Comparison of ENCODE assay signal across 8 cellular contexts in genomic region chr12:14769462-14769836, GRCh38. TPM values are rescaled to one million over a fixed set of nuclear protein-coding genes. Genes with fewer than 3 reads are reported as not detected.
A peak's percentile ranks its signal among the peaks of the same experiment; 100 is the strongest.
DNase-seq lines count a peak whose midpoint lies in the region; ATAC-seq and TF ChIP-seq lines count a peak whose summit lies in the region.

No MANE protein-coding gene starts in this region.

- no peaks in the 10 kb centered on the region for H3K36me3 ChIP-seq in subcutaneous abdominal adipose tissue (ENCODE audit: control insufficient read depth in 5 of 5, insufficient read depth in 5 of 5, low read length in 5 of 5)

- H3K9ac ChIP-seq in subcutaneous abdominal adipose tissue (ENCODE audit: low read length in 5 of 5) = peak overlapping the region; percentile 73 to 93 (median 82)

- no peak for DNase-seq in Jurkat, Clone E6-1 (ENCODE audit: low read depth, low spot score)
- DNase-seq in astrocyte of the hippocampus (ENCODE audit: low read depth, low spot score) = peak; percentile 55
- no peak for DNase-seq in NCI-H1092 (lab: John Stamatoyannopoulos, UW)

- H3K27ac ChIP-seq in 22Rv1 (peak overlapping the region; percentile 97), layer of hippocampus (ENCODE audit: low read depth, low read length) (peak overlapping the region; percentile 72), subcutaneous abdominal adipose tissue (ENCODE audit: low read depth, low read length) (peak overlapping the region; percentile 95)

- H3K4me1 ChIP-seq in subcutaneous abdominal adipose tissue (ENCODE audit: control insufficient read depth in 5 of 5, insufficient read depth in 5 of 5, low read length in 5 of 5) = peaks cover 0 to 35% (median 22%) of the 10 kb centered on the region in 5 donors

- H3K4me3 ChIP-seq in GM12875 (ENCODE audit: low read depth, low read length) (peak overlapping the region; percentile 81), subcutaneous abdominal adipose tissue (ENCODE audit: low read depth in 1 of 5, low read length in 5 of 5) (peak overlapping the region; percentile 89 to 98 (median 96))
- H3K4me3 ChIP-seq in Jurkat, Clone E6-1 (ENCODE audit: low read length) = peak overlapping the region; percentile 94

- H3K27me3 ChIP-seq in layer of hippocampus (ENCODE audit: control insufficient read depth, insufficient read depth, low read length) (no peaks in the 10 kb centered on the region), subcutaneous abdominal adipose tissue (ENCODE audit: control insufficient read depth in 5 of 5, insufficient read depth in 4 of 5, low read length in 5 of 5) (no peaks in the 10 kb centered on the region)

- H3K9me3 ChIP-seq in subcutaneous abdominal adipose tissue (ENCODE audit: control insufficient read depth in 5 of 5, low read length in 5 of 5) = peaks cover 0 to 11% (median 3%) of the 10 kb centered on the region in 5 donors

- ATAC-seq in HG02973 (IDR thresholded peaks at IDR 0.05; ENCODE audit: unreplicated experiment) = no peak

- TF ChIP-seq CTCF in 22Rv1 (IDR thresholded peaks at IDR 0.05) (no peak), GM12875 (IDR thresholded peaks at IDR 0.05; ENCODE audit: borderline replicate concordance, insufficient read depth, low read depth, low read length) (0 out of 2 replicates have a peak, but pooled peaks have one; percentile 30)

RNA-seq across cellular contexts. Expression of gene WBP11, which starts 33.8 kb away (rescaled TPM):
- polyA plus RNA-seq in Jurkat, Clone E6-1 (2012; ENCODE audit: insufficient read depth, insufficient read length) = 118 TPM

RNA-seq across cellular contexts. Expression of gene C12orf60, which starts 34.0 kb away (rescaled TPM):
- polyA plus RNA-seq in Jurkat, Clone E6-1 (2012; ENCODE audit: insufficient read depth, insufficient read length) = 3.9 TPM

RNA-seq across cellular contexts. Expression of gene SMCO3, which starts 44.5 kb away (rescaled TPM):
- polyA plus RNA-seq in Jurkat, Clone E6-1 (2012; ENCODE audit: insufficient read depth, insufficient read length) = not detected
